8 cellular contexts compared by ENCODE assay signal in genomic region chr2:86393521-86394490, GRCh38. TPM values are rescaled to one million over a fixed set of nuclear protein-coding genes. Genes with fewer than 3 reads are reported as not detected.
DNase-seq lines count a peak whose midpoint lies in the region; ATAC-seq, FAIRE-seq and TF ChIP-seq lines count a peak whose summit lies in the region.

No MANE protein-coding gene starts in this region.

- ATAC-seq in pancreas = peak; percentile 66 to 87 (median 81)
- ATAC-seq in HG02763 (IDR thresholded peaks at IDR 0.05; ENCODE audit: unreplicated experiment) = no peak

- peak overlapping the region; percentile 12 to 69 (median 56) for H3K27ac ChIP-seq in pancreas

- H3K27me3 ChIP-seq in pancreas = no peaks in the 10 kb centered on the region

- no peaks in the 10 kb centered on the region for H3K9me3 ChIP-seq in pancreas

- WGBS in pancreas, 2 donors = 23 to 47% methylated on average over 1 of the region's 1 CpG

- no peak overlapping the region for H3K4me3 ChIP-seq in epithelial cell of esophagus (ENCODE audit: low read length)
- no peak overlapping the region for H3K4me3 ChIP-seq in pancreas

- TF ChIP-seq CTCF in epithelial cell of esophagus (IDR thresholded peaks at IDR 0.05; ENCODE audit: insufficient read depth, low read depth, low read length, missing control alignments) (no peak), pancreas (IDR thresholded peaks at IDR 0.05) (no peak)

- no peaks in the 10 kb centered on the region for H3K36me3 ChIP-seq in pancreas

- FAIRE-seq in GM18507 (lab: Jason Lieb, UNC) = peak; percentile 39
- FAIRE-seq in pancreas (lab: Jason Lieb, UNC) = no peak

- intact Hi-C loops in pancreas (cut with DNase I) = no loop called here

- H3K4me1 ChIP-seq in pancreas = peaks cover 10 to 11% (median 10%) of the 10 kb centered on the region in 3 donors

- DNase-seq in GM18507 (ENCODE audit: extremely low spot score, insufficient read length, low read depth) = no peak
- peak; percentile 26 for DNase-seq in NCI-H69 (lab: John Stamatoyannopoulos, UW)
- DNase-seq in epithelial cell of esophagus (ENCODE audit: low read depth) = peak; percentile 82
- DNase-seq in pancreas = peak in 1 of 6 donors; percentile 32
- DNase-seq in activated CD4-positive, CD25-positive, alpha-beta regulatory T cell (lab: John Stamatoyannopoulos, UW) = no peak
- DNase-seq in activated effector memory CD4-positive, alpha-beta T cell treated with Interleukin-2 at 50 U/mL for 16 hours = no peak
- DNase-seq in cerebellar cortex (ENCODE audit: low spot score) = no peak

RNA-seq across cellular contexts. Expression of gene KDM3A, which starts 47.4 kb away (rescaled TPM):
- total RNA-seq in pancreas = 10 to 100 TPM; 21.6 to 35.4 (median 28.3) TPM
- polyA plus RNA-seq in pancreas = 10 to 100 TPM; 15.4 to 23.0 TPM

RNA-seq across cellular contexts. Expression of gene REEP1, which starts 56.4 kb away (rescaled TPM):
- 1 to 10 TPM; 1.4 to 7.0 (median 4.4) TPM for total RNA-seq in pancreas
- polyA plus RNA-seq in pancreas = 1 to 10 TPM; 2.9 to 4.2 TPM

Comparison
In these comparisons a context has a peak if more than half of its experiments do, and no peak if none do; other contexts are left out.
1. DNase-seq: peak in NCI-H69 (single experiment) and epithelial cell of esophagus (single experiment); none in GM18507 (single experiment), activated CD4-positive, CD25-positive, alpha-beta regulatory T cell (0 of 4), activated effector memory CD4-positive, alpha-beta T cell treated with Interleukin-2 at 50 U/mL for 16 hours (single experiment) and cerebellar cortex (single experiment).